ENCODE assay signal across 9 cellular contexts in genomic region chrX:20224814-20225487, GRCh38. TPM values are rescaled to one million over a fixed set of nuclear protein-coding genes. Genes with fewer than 3 reads are reported as not detected.
DNase-seq lines count a peak whose midpoint lies in the region; ATAC-seq and TF ChIP-seq lines count a peak whose summit lies in the region.
"Had no signal": no experiment of that assay in that cellular context is flagged by ENCODE, and none has a peak within 500 bp of the region (broad histone marks: within the 10 kb centered on the region; RNA-seq: fewer than 3 reads in every experiment).

No MANE protein-coding gene starts in this region.

- no peak for TF ChIP-seq CTCF in astrocyte of the cerebellum (IDR thresholded peaks at IDR 0.05; ENCODE audit: low read depth, low read length, missing control alignments)
- no peak for TF ChIP-seq CTCF in ascending aorta (IDR thresholded peaks at IDR 0.05)
- TF ChIP-seq CTCF in tibial artery (IDR thresholded peaks at IDR 0.05) = no peak

- intact Hi-C loops in ascending aorta (cut with DNase I) (no loop called here), tibial artery (cut with DNase I; ENCODE audit: low total_unique reads) (no loop called here)

- H3K36me3 ChIP-seq in ascending aorta (no peaks in the 10 kb centered on the region), tibial artery (no peaks in the 10 kb centered on the region)
- H3K36me3 ChIP-seq: tibial nerve had no signal

- DNase-seq in CD1c-positive myeloid dendritic cell (ENCODE audit: extremely low spot score) (peak; percentile 10), astrocyte of the cerebellum (ENCODE audit: low read depth) (peak; percentile 12), ascending aorta (ENCODE audit: low spot score in 2 of 2) (no peak), mesenteric fat pad (ENCODE audit: low spot score) (no peak), NCI-H2107 treated with DMSO at 0.1 percent for 48 hours (lab: John Stamatoyannopoulos, UW; ENCODE audit: unreplicated experiment) (no peak), tibial artery (no peak)

- H3K27ac ChIP-seq in ascending aorta (no peak overlapping the region), tibial artery (no peak overlapping the region)
- H3K27ac ChIP-seq: tibial nerve had no signal

- no peak overlapping the region for H3K4me3 ChIP-seq in astrocyte of the cerebellum (ENCODE audit: low read depth, low read length)
- no peak overlapping the region for H3K4me3 ChIP-seq in ascending aorta
- H3K4me3 ChIP-seq in tibial artery = no peak overlapping the region
- H3K4me3 ChIP-seq: tibial nerve had no signal

- ATAC-seq in GM19035 (IDR thresholded peaks at IDR 0.05; ENCODE audit: unreplicated experiment) (peak; percentile 84), HG03066 (IDR thresholded peaks at IDR 0.05; ENCODE audit: low read depth, unreplicated experiment) (peak; percentile 65)

- H3K27me3 ChIP-seq in ascending aorta (no peaks in the 10 kb centered on the region), tibial artery (no peaks in the 10 kb centered on the region)

- H3K9me3 ChIP-seq in ascending aorta (no peaks in the 10 kb centered on the region), tibial artery (no peaks in the 10 kb centered on the region)
- H3K9me3 ChIP-seq: tibial nerve had no signal

- H3K4me1 ChIP-seq in ascending aorta = no peaks in the 10 kb centered on the region
- H3K4me1 ChIP-seq in tibial artery = peaks cover 0 to 16% (median 2%) of the 10 kb centered on the region in 4 donors
- H3K4me1 ChIP-seq: tibial nerve had no signal

- in situ Hi-C loops in astrocyte of the cerebellum (cut with HindIII; ENCODE audit: low sequenced_read_pairs) = no loop called here

RNA-seq across cellular contexts. Expression of gene RPS6KA3, which starts 41.8 kb away (rescaled TPM):
- total RNA-seq in ascending aorta (43.0 TPM), mesenteric fat pad (38.3 TPM)

Comparison
In these comparisons a context has a peak if more than half of its experiments do, and no peak if none do; other contexts are left out.
1. DNase-seq: peak in CD1c-positive myeloid dendritic cell (single experiment) and astrocyte of the cerebellum (single experiment); none in ascending aorta (0 of 2), mesenteric fat pad (single experiment), NCI-H2107 treated with DMSO at 0.1 percent for 48 hours (single experiment) and tibial artery (0 of 2).